In the genomic region with DNA sequence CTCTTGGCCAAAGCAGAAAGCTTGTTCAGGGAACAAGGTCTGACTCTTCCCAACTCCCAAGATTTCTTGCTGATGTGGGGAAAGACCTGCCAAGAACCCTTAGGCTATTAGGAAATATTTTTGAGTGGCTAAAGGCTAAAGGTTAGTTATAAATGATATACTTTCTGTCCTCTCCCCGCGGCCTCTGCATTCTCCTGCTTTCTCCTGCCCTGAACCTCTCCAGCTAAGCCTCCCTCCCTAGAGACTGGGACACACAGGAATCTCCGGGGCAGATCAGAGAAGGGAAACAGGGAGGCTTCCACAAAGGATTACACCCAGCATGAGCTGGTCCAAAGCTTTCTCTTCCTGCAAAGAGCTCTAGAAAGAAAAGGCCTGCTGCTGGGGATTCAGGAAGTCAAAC, we compare ENCODE assay signal across 14 cellular contexts. TPM values are rescaled to one million over a fixed set of nuclear protein-coding genes. Genes with fewer than 3 reads are reported as not detected.
DNase-seq lines count a peak whose midpoint lies in the region; ATAC-seq and TF ChIP-seq lines count a peak whose summit lies in the region.
"Had no signal": no experiment of that assay in that cellular context is flagged by ENCODE, and none has a peak within 500 bp of the region (broad histone marks: within the 10 kb centered on the region; RNA-seq: fewer than 3 reads in every experiment).

No MANE protein-coding gene starts in this region.

- no peak overlapping the region for H3K27ac Mint-ChIP-seq in activated T-cell treated with anti-CD3 and anti-CD28 coated beads, Interleukin-2, amount 50 U/mL, for 24 hours
- H3K27ac Mint-ChIP-seq in dendritic cell treated with granulocyte-macrophage colony-stimulating factor and Interleukin-4, amounts not matched to agents 40 ng/mL and 50 ng/mL, for 4 days: peak overlapping the region; percentile 93
- H3K27ac Mint-ChIP-seq in naive thymus-derived CD4-positive, alpha-beta T cell: peak overlapping the region in 5 of 9 donors; percentile 30 to 67 (median 52)

- ATAC-seq in activated T-cell treated with anti-CD3 and anti-CD28 coated beads, Interleukin-2, amount 50 U/mL, for 4 hours: no peak
- no peak for ATAC-seq in naive thymus-derived CD4-positive, alpha-beta T cell
- ATAC-seq in Right ventricle myocardium superior (ENCODE audit: poor library complexity) (no peak), HG03139 (IDR thresholded peaks at IDR 0.05; ENCODE audit: unreplicated experiment) (no peak)

- peaks cover 19% of the 10 kb centered on the region for H3K4me1 Mint-ChIP-seq in activated T-cell treated with anti-CD3 and anti-CD28 coated beads, Interleukin-2, amount 50 U/mL, for 4 hours (ENCODE audit: low read depth)
- H3K4me1 Mint-ChIP-seq in activated T-cell treated with anti-CD3 and anti-CD28 coated beads, Interleukin-2, amount 50 U/mL, for 24 hours (ENCODE audit: low read depth): peaks cover 24% of the 10 kb centered on the region
- peaks cover 61% of the 10 kb centered on the region for H3K4me1 Mint-ChIP-seq in dendritic cell treated with granulocyte-macrophage colony-stimulating factor and Interleukin-4, amounts not matched to agents 40 ng/mL and 50 ng/mL, for 4 days (ENCODE audit: low read depth)
- H3K4me1 Mint-ChIP-seq in naive thymus-derived CD4-positive, alpha-beta T cell: peaks cover 17 to 26% (median 22%) of the 10 kb centered on the region in 7 donors

- no peak for TF ChIP-seq EP300 in transverse colon (IDR thresholded peaks at IDR 0.05; ENCODE audit: low read depth)

- intact Hi-C loops in dendritic cell treated with granulocyte-macrophage colony-stimulating factor and Interleukin-4, amounts not matched to agents 40 ng/mL and 50 ng/mL, for 4 days (cut with micrococcal nuclease): loop anchor here (5.0 kb wide), 2 partner anchors 34 to 69 kb away; no protein-coding TSS in a partner anchor
- intact Hi-C loops in naive thymus-derived CD4-positive, alpha-beta T cell (cut with micrococcal nuclease): no loop called here
- intact Hi-C loops in transverse colon (cut with DNase I; ENCODE audit: low total_unique reads) (no loop called here), Right ventricle myocardium superior (cut with DNase I) (no loop called here)

- H3K27me3 ChIP-seq in naive thymus-derived CD4-positive, alpha-beta T cell (ENCODE audit: control insufficient read depth in 2 of 2, insufficient read depth in 2 of 2, low read length in 2 of 2): no peaks in the 10 kb centered on the region
- H3K27me3 ChIP-seq in transverse colon: no peaks in the 10 kb centered on the region

- 59 to 70% methylated on average over 3 of the region's 3 CpGs for WGBS in transverse colon (ENCODE audit: low coverage in 1 of 2), 2 donors

- POLR2A ChIA-PET in naive thymus-derived CD4-positive, alpha-beta T cell (lab: Charles Lee): interaction anchor here (0.6 to 0.7 kb wide), 2 partner anchors 27 to 260 kb away, joined by 3 read pairs; no protein-coding TSS in a partner anchor

- H3K27ac ChIP-seq in naive thymus-derived CD4-positive, alpha-beta T cell (ENCODE audit: low read depth, low read length): no peak overlapping the region
- peak overlapping the region; percentile 85 to 94 (median 92) for H3K27ac ChIP-seq in transverse colon
- H3K27ac ChIP-seq: PC-9, prostate gland had no signal

- peaks cover 5 to 20% of the 10 kb centered on the region in 2 donors for H3K4me1 ChIP-seq in naive thymus-derived CD4-positive, alpha-beta T cell (ENCODE audit: control insufficient read depth in 2 of 2, insufficient read depth in 2 of 2, low read length in 2 of 2)
- peaks cover 7 to 28% (median 23%) of the 10 kb centered on the region in 4 donors for H3K4me1 ChIP-seq in transverse colon

- DNase-seq in activated T-cell treated with anti-CD3 and anti-CD28 coated beads, Interleukin-2, amount 50 U/mL, for 4 hours: no peak
- DNase-seq in activated T-cell treated with anti-CD3 and anti-CD28 coated beads, Interleukin-2, amount 50 U/mL, for 24 hours: no peak
- DNase-seq in naive thymus-derived CD4-positive, alpha-beta T cell: no peak
- no peak for DNase-seq in transverse colon
- no peak for DNase-seq in Right ventricle myocardium superior
- no peak for DNase-seq in cortex of kidney (lab: John Stamatoyannopoulos, UW)
- DNase-seq: activated CD4-positive, alpha-beta T cell treated with anti-CD3 and anti-CD28 coated beads for 1 hour; amniotic stem cell; NCI-H1048; PC-9 had no signal

- in situ Hi-C loops in transverse colon (cut with MboI; ENCODE audit: low pct_ligation_motif_present in 1 of 4, low pct_unique_long_range_greater_than_20kb in 1 of 4, low sequenced_read_pairs in 3 of 4): loop anchor here in 1 of 4 donors (10.0 kb wide), 1 partner anchor 52 kb away; no protein-coding TSS in a partner anchor

- TF ChIP-seq POLR2A in transverse colon (IDR thresholded peaks at IDR 0.05): no peak

- H3K4me3 ChIP-seq in naive thymus-derived CD4-positive, alpha-beta T cell (ENCODE audit: low read length): no peak overlapping the region
- H3K4me3 ChIP-seq in transverse colon: no peak overlapping the region
- H3K4me3 ChIP-seq: PC-9, prostate gland had no signal

- H3K27me3 Mint-ChIP-seq in activated T-cell treated with anti-CD3 and anti-CD28 coated beads, Interleukin-2, amount 50 U/mL, for 4 hours (ENCODE audit: low read depth): peaks cover 4% of the 10 kb centered on the region
- peaks cover 21% of the 10 kb centered on the region for H3K27me3 Mint-ChIP-seq in activated T-cell treated with anti-CD3 and anti-CD28 coated beads, Interleukin-2, amount 50 U/mL, for 24 hours
- H3K27me3 Mint-ChIP-seq in dendritic cell treated with granulocyte-macrophage colony-stimulating factor and Interleukin-4, amounts not matched to agents 40 ng/mL and 50 ng/mL, for 4 days: no peaks in the 10 kb centered on the region
- peaks cover 0 to 52% (median 0%) of the 10 kb centered on the region in 5 donors for H3K27me3 Mint-ChIP-seq in naive thymus-derived CD4-positive, alpha-beta T cell

- no peak for TF ChIP-seq CTCF in transverse colon (IDR thresholded peaks at IDR 0.05)

- H3K9me3 ChIP-seq in naive thymus-derived CD4-positive, alpha-beta T cell (ENCODE audit: control insufficient read depth in 2 of 3, low read length in 3 of 3): no peaks in the 10 kb centered on the region
- no peaks in the 10 kb centered on the region for H3K9me3 ChIP-seq in transverse colon
- H3K9me3 ChIP-seq: prostate gland had no signal

- H3K36me3 Mint-ChIP-seq in activated T-cell treated with anti-CD3 and anti-CD28 coated beads, Interleukin-2, amount 50 U/mL, for 4 hours (ENCODE audit: insufficient read depth): no peaks in the 10 kb centered on the region
- H3K36me3 Mint-ChIP-seq in activated T-cell treated with anti-CD3 and anti-CD28 coated beads, Interleukin-2, amount 50 U/mL, for 24 hours (ENCODE audit: low read depth): peaks cover 5% of the 10 kb centered on the region
- H3K36me3 Mint-ChIP-seq in dendritic cell treated with granulocyte-macrophage colony-stimulating factor and Interleukin-4, amounts not matched to agents 40 ng/mL and 50 ng/mL, for 4 days (ENCODE audit: low read depth): peaks cover 76% of the 10 kb centered on the region
- no peaks in the 10 kb centered on the region for H3K36me3 Mint-ChIP-seq in naive thymus-derived CD4-positive, alpha-beta T cell

- H3K9me3 Mint-ChIP-seq in activated T-cell treated with anti-CD3 and anti-CD28 coated beads, Interleukin-2, amount 50 U/mL, for 4 hours: no peaks in the 10 kb centered on the region
- H3K9me3 Mint-ChIP-seq in activated T-cell treated with anti-CD3 and anti-CD28 coated beads, Interleukin-2, amount 50 U/mL, for 24 hours: no peaks in the 10 kb centered on the region
- no peaks in the 10 kb centered on the region for H3K9me3 Mint-ChIP-seq in dendritic cell treated with granulocyte-macrophage colony-stimulating factor and Interleukin-4, amounts not matched to agents 40 ng/mL and 50 ng/mL, for 4 days
- H3K9me3 Mint-ChIP-seq in naive thymus-derived CD4-positive, alpha-beta T cell: peaks cover 0 to 2% (median 0%) of the 10 kb centered on the region in 11 donors

- peak overlapping the region; percentile 73 for H3K4me3 Mint-ChIP-seq in activated T-cell treated with anti-CD3 and anti-CD28 coated beads, Interleukin-2, amount 50 U/mL, for 4 hours
- no peak overlapping the region for H3K4me3 Mint-ChIP-seq in activated T-cell treated with anti-CD3 and anti-CD28 coated beads, Interleukin-2, amount 50 U/mL, for 24 hours
- peak overlapping the region; percentile 98 for H3K4me3 Mint-ChIP-seq in dendritic cell treated with granulocyte-macrophage colony-stimulating factor and Interleukin-4, amounts not matched to agents 40 ng/mL and 50 ng/mL, for 4 days
- H3K4me3 Mint-ChIP-seq in naive thymus-derived CD4-positive, alpha-beta T cell: peak overlapping the region in 9 of 10 donors; percentile 54 to 95 (median 88)

- CTCF ChIA-PET in naive thymus-derived CD4-positive, alpha-beta T cell (lab: Charles Lee): interaction anchor here (0.9 to 1.2 kb wide), 2 partner anchors 93 to 261 kb away, joined by 3 to 5 read pairs; no protein-coding TSS in a partner anchor

- H3K36me3 ChIP-seq in naive thymus-derived CD4-positive, alpha-beta T cell (ENCODE audit: control insufficient read depth in 2 of 3, insufficient read depth in 3 of 3, low read length in 3 of 3): no peaks in the 10 kb centered on the region
- H3K36me3 ChIP-seq in transverse colon: no peaks in the 10 kb centered on the region
- H3K36me3 ChIP-seq: prostate gland had no signal

RNA-seq across cellular contexts. Expression of gene SLC43A2, which starts 2.3 kb away (rescaled TPM):
- total RNA-seq in activated T-cell treated with anti-CD3 and anti-CD28 coated beads, Interleukin-2, amount 50 U/mL, for 4 hours: 1 to 10 TPM; 4.1 to 9.4 (median 5.0) TPM
- total RNA-seq in naive thymus-derived CD4-positive, alpha-beta T cell: 100 to 1,000 TPM in 1 of 5 experiments, 10 to 100 TPM in 1, 1 to 10 TPM in 2, under 1 TPM in 1; 0.44 to 112 (median 9.2) TPM
- 1 to 10 TPM; 3.5 to 3.7 TPM for polyA plus RNA-seq in naive thymus-derived CD4-positive, alpha-beta T cell
- total RNA-seq in transverse colon (10 to 100 TPM in 2 of 4 donors, 1 to 10 TPM in 2; 3.7 to 98.9 (median 12.3) TPM), Right ventricle myocardium superior (4.2 TPM)

RNA-seq across cellular contexts. Expression of gene SCARF1, which starts 19.2 kb away (rescaled TPM):
- 1 to 10 TPM; 1.3 to 2.0 (median 1.6) TPM for total RNA-seq in activated T-cell treated with anti-CD3 and anti-CD28 coated beads, Interleukin-2, amount 50 U/mL, for 4 hours
- 1 to 10 TPM; 1.2 to 9.0 (median 2.3) TPM for total RNA-seq in naive thymus-derived CD4-positive, alpha-beta T cell
- polyA plus RNA-seq in naive thymus-derived CD4-positive, alpha-beta T cell: under 1 TPM in 1 of 2 donors, not detected in 1; 0.06 TPM
- 10 to 100 TPM; 11.2 to 63.2 (median 16.3) TPM for total RNA-seq in transverse colon
- total RNA-seq in Right ventricle myocardium superior: 11.2 TPM
- total RNA-seq: A673 had no signal

RNA-seq across cellular contexts. Expression of gene RILP, which starts 23.3 kb away (rescaled TPM):
- 1 to 10 TPM; 2.0 to 2.7 (median 2.3) TPM for total RNA-seq in activated T-cell treated with anti-CD3 and anti-CD28 coated beads, Interleukin-2, amount 50 U/mL, for 4 hours
- 1 to 10 TPM; 2.1 to 8.7 (median 3.0) TPM for total RNA-seq in naive thymus-derived CD4-positive, alpha-beta T cell
- 1 to 10 TPM; 2.4 to 3.4 TPM for polyA plus RNA-seq in naive thymus-derived CD4-positive, alpha-beta T cell
- 100 to 1,000 TPM in 2 of 4 donors, 10 to 100 TPM in 2; 59.3 to 185 (median 108) TPM for total RNA-seq in transverse colon
- 74.6 TPM for total RNA-seq in Right ventricle myocardium superior

RNA-seq across cellular contexts. Expression of gene PRPF8, which starts 58.3 kb away (rescaled TPM):
- 100 to 1,000 TPM; 506 to 585 (median 522) TPM for total RNA-seq in activated T-cell treated with anti-CD3 and anti-CD28 coated beads, Interleukin-2, amount 50 U/mL, for 4 hours
- total RNA-seq in naive thymus-derived CD4-positive, alpha-beta T cell: 100 to 1,000 TPM; 388 to 554 (median 460) TPM
- polyA plus RNA-seq in naive thymus-derived CD4-positive, alpha-beta T cell: 100 to 1,000 TPM; 167 to 272 TPM
- total RNA-seq in transverse colon (100 to 1,000 TPM; 155 to 410 (median 169) TPM), Right ventricle myocardium superior (125 TPM)
